8 cellular contexts compared by ENCODE assay signal in genomic region chr5:65760504-65761275, GRCh38. TPM values are rescaled to one million over a fixed set of nuclear protein-coding genes. Genes with fewer than 3 reads are reported as not detected.
DNase-seq lines count a peak whose midpoint lies in the region; ATAC-seq, FAIRE-seq and TF ChIP-seq lines count a peak whose summit lies in the region.
"Had no signal": no experiment of that assay in that cellular context is flagged by ENCODE, and none has a peak within 500 bp of the region (broad histone marks: within the 10 kb centered on the region; RNA-seq: fewer than 3 reads in every experiment).

No MANE protein-coding gene starts in this region.

- H3K27ac ChIP-seq in heart right ventricle: peak overlapping the region in 2 of 10 donors; percentile 13 to 61

- intact Hi-C loops in heart right ventricle (cut with DNase I): loop anchor here in 2 of 10 donors (2.0 to 5.0 kb wide), 2 partner anchors 384 to 412 kb away; partner anchors contain the start of gene SREK1 (in 1 of the 2)

- no peak overlapping the region for H3K4me3 ChIP-seq in heart right ventricle

- no peaks in the 10 kb centered on the region for H3K27me3 ChIP-seq in heart right ventricle

- peaks cover 0 to 13% (median 4%) of the 10 kb centered on the region in 9 donors for H3K4me1 ChIP-seq in heart right ventricle

- FAIRE-seq in GM12892 (lab: Jason Lieb, UNC): peak; percentile 79

- peak in 7 of 9 donors; percentile 14 to 70 (median 52) for TF ChIP-seq CTCF in heart right ventricle (IDR thresholded peaks at IDR 0.05)

- WGBS in heart right ventricle, 2 donors: 50 to 58% methylated on average over 2 of the region's 2 CpGs

- no peaks in the 10 kb centered on the region for H3K9me3 ChIP-seq in heart right ventricle

- no peak for DNase-seq in GM12892 (ENCODE audit: insufficient read length)
- peak; percentile 61 for DNase-seq in HT1080 (ENCODE audit: low read depth)
- DNase-seq in activated T-cell treated with anti-CD3 and anti-CD28 coated beads for 4 hours: peak; percentile 12
- DNase-seq in heart right ventricle: peak; percentile 13 to 56
- peak; percentile 11 to 26 for DNase-seq in stimulated activated CD8-positive, alpha-beta memory T cell treated with anti-CD3 and anti-CD28 coated beads, Interleukin-7, amount 100 ng/mL, for 4 hours (ENCODE audit: low read depth in 2 of 2)
- no peak for DNase-seq in NCI-H82 (lab: John Stamatoyannopoulos, UW)
- no peak for DNase-seq in NCI-H446 (lab: John Stamatoyannopoulos, UW)
- DNase-seq: activated B cell treated with CpG ODN at 0.5 μM for 24 hours had no signal

- ATAC-seq in heart right ventricle: peak; percentile 78 to 97 (median 92)

- no peak for TF ChIP-seq POLR2A in GM12892 (IDR thresholded peaks at IDR 0.05; ENCODE audit: low read depth, low read length)

- peaks cover 0 to 21% (median 0%) of the 10 kb centered on the region in 9 donors for H3K36me3 ChIP-seq in heart right ventricle

RNA-seq across cellular contexts. Expression of gene NLN, which starts 38.7 kb away (rescaled TPM):
- polyA plus RNA-seq in GM12892 (2012; ENCODE audit: missing spikeins): 19.2 TPM
- 31.9 and 33.2 TPM in 2 replicates for total RNA-seq in HT1080 (2014; rRNA removed; shearing (Covaris generic))
- 22.1 and 22.8 TPM in 2 replicates for polyA plus RNA-seq in HT1080 (2015; cell fraction: cytosol; rRNA removed)
- polyA plus RNA-seq in HT1080 (2015; cell fraction: nucleus; rRNA removed): 21.5 and 22.4 TPM in 2 replicates
- 10 to 100 TPM; 10.9 to 17.4 (median 14.4) TPM for total RNA-seq in heart right ventricle
- polyA plus RNA-seq in heart right ventricle: 1 to 10 TPM; 1.5 to 2.2 TPM

RNA-seq across cellular contexts. Expression of gene SGTB, which starts 38.8 kb away (rescaled TPM):
- 4.9 TPM for polyA plus RNA-seq in GM12892 (2012; ENCODE audit: missing spikeins)
- 5.2 and 6.4 TPM in 2 replicates for total RNA-seq in HT1080 (2014; rRNA removed; shearing (Covaris generic))
- 4.6 and 4.9 TPM in 2 replicates for polyA plus RNA-seq in HT1080 (2015; cell fraction: cytosol; rRNA removed)
- 4.2 and 4.4 TPM in 2 replicates for polyA plus RNA-seq in HT1080 (2015; cell fraction: nucleus; rRNA removed)
- 1 to 10 TPM; 5.1 to 9.7 (median 6.5) TPM for total RNA-seq in heart right ventricle
- polyA plus RNA-seq in heart right ventricle: 1 to 10 TPM; 1.5 to 2.0 TPM

Comparison
In these comparisons a context has a peak if more than half of its experiments do, and no peak if none do; other contexts are left out.
1. DNase-seq: peak in HT1080 (single experiment), activated T-cell treated with anti-CD3 and anti-CD28 coated beads for 4 hours (single experiment), heart right ventricle (2 of 2) and stimulated activated CD8-positive, alpha-beta memory T cell treated with anti-CD3 and anti-CD28 coated beads, Interleukin-7, amount 100 ng/mL, for 4 hours (2 of 2); none in GM12892 (single experiment), NCI-H82 (single experiment) and NCI-H446 (0 of 2).